Comparison of ENCODE assay signal across 22 cellular contexts in genomic region chr5:74167930-74168315, GRCh38.
A peak's percentile ranks its signal among the peaks of the same experiment; 100 is the strongest.
DNase-seq lines count a peak whose midpoint lies in the region; ATAC-seq, FAIRE-seq and TF ChIP-seq lines count a peak whose summit lies in the region.
"Had no signal": no experiment of that assay in that cellular context is flagged by ENCODE, and none has a peak within 500 bp of the region (broad histone marks: within the 10 kb centered on the region; RNA-seq: fewer than 3 reads in every experiment).

No MANE protein-coding gene starts in this region.

- peak overlapping the region; percentile 11 for H3K27ac ChIP-seq in AG04450 (ENCODE audit: low read depth, low read length)
- no peak overlapping the region for H3K27ac ChIP-seq in IMR-90 (ENCODE audit: insufficient read depth, low read length)
- peak overlapping the region; percentile 91 for H3K27ac ChIP-seq in astrocyte (ENCODE audit: low read depth, low read length)
- peak overlapping the region; percentile 90 for H3K27ac ChIP-seq in osteoblast (ENCODE audit: low read depth, low read length)
- H3K27ac ChIP-seq: RWPE1, skin epidermis, upper lobe of right lung had no signal

- peak overlapping the region; percentile 71 for H2BK20ac ChIP-seq in IMR-90 (ENCODE audit: low read depth, low read length)

- no peaks in the 10 kb centered on the region for H3K36me3 ChIP-seq in IMR-90 (ENCODE audit: control insufficient read depth, insufficient read depth, low read length)
- no peaks in the 10 kb centered on the region for H3K36me3 ChIP-seq in astrocyte (ENCODE audit: insufficient read depth, low read length)
- no peaks in the 10 kb centered on the region for H3K36me3 ChIP-seq in osteoblast (ENCODE audit: insufficient read depth, low read length)
- H3K36me3 ChIP-seq: upper lobe of right lung had no signal

- in situ Hi-C loops in IMR-90 (cut with MboI; ENCODE audit: low sequenced_read_pairs) = no loop called here

- H4K91ac ChIP-seq in IMR-90 (ENCODE audit: insufficient read depth, low read depth, low read length) = no peak overlapping the region

- POLR2A ChIA-PET in AG04450 (lab: Yijun Ruan, JAX) = no interaction called here
- POLR2A ChIA-PET in IMR-90 (lab: Charles Lee; ENCODE audit: unreplicated experiment) = no interaction called here
- POLR2A ChIA-PET in T-cell (lab: Charles Lee) = no interaction called here

- no peak overlapping the region for H3K23ac ChIP-seq in IMR-90 (ENCODE audit: low read depth, low read length)

- H3K27ac Mint-ChIP-seq in astrocyte (ENCODE audit: unreplicated experiment) (no peak overlapping the region), T-cell (no peak overlapping the region)
- H3K27ac Mint-ChIP-seq: activated CD8-positive, alpha-beta T cell treated with anti-CD3 and anti-CD28 coated beads for 36 hours; activated naive CD8-positive, alpha-beta T cell treated with anti-CD3 and anti-CD28 coated beads for 36 hours; CD14-positive monocyte had no signal

- H3K18ac ChIP-seq in IMR-90 (ENCODE audit: low read depth, low read length) = no peak overlapping the region

- peak overlapping the region; percentile 64; the same call in 1 of the 2 replicates for H2BK120ac ChIP-seq in IMR-90 (ENCODE audit: low read depth, low read length)

- H3K4me1 Mint-ChIP-seq in astrocyte (ENCODE audit: low read depth, unreplicated experiment) (peaks cover 14% of the 10 kb centered on the region), T-cell (peaks cover 0 to 2% (median 0%) of the 10 kb centered on the region in 3 donors)
- H3K4me1 Mint-ChIP-seq: activated naive CD8-positive, alpha-beta T cell treated with anti-CD3 and anti-CD28 coated beads for 36 hours had no signal

- H2AK5ac ChIP-seq in IMR-90 (ENCODE audit: low read depth, low read length) = peak overlapping the region; percentile 22; the same call in 1 of the 2 replicates

- peaks cover 4% of the 10 kb centered on the region for H3K27me3 Mint-ChIP-seq in astrocyte (ENCODE audit: low read depth, unreplicated experiment)
- peaks cover 3 to 7% of the 10 kb centered on the region in 2 donors for H3K27me3 Mint-ChIP-seq in T-cell

- no peaks in the 10 kb centered on the region for H3K36me3 Mint-ChIP-seq in astrocyte (ENCODE audit: low read depth, unreplicated experiment)
- H3K36me3 Mint-ChIP-seq in T-cell = no peaks in the 10 kb centered on the region
- H3K36me3 Mint-ChIP-seq: activated naive CD8-positive, alpha-beta T cell treated with anti-CD3 and anti-CD28 coated beads for 36 hours; CD14-positive monocyte had no signal

- FAIRE-seq in astrocyte (lab: Jason Lieb, UNC) = no peak

- peaks cover 3% of the 10 kb centered on the region for H3K9me3 Mint-ChIP-seq in astrocyte (ENCODE audit: unreplicated experiment)
- H3K9me3 Mint-ChIP-seq in T-cell = no peaks in the 10 kb centered on the region
- H3K9me3 Mint-ChIP-seq: activated CD8-positive, alpha-beta T cell treated with anti-CD3 and anti-CD28 coated beads for 36 hours; activated naive CD8-positive, alpha-beta T cell treated with anti-CD3 and anti-CD28 coated beads for 36 hours; CD14-positive monocyte had no signal

- no peak for TF ChIP-seq POLR2A in IMR-90 (IDR thresholded peaks at IDR 0.05; ENCODE audit: low read depth, low read length)

- WGBS in IMR-90 (ENCODE audit: extremely low coverage in 2 of 2, insufficient read length in 1 of 2), 2 experiments = 100% methylated on average over 2 of the region's 4 CpGs; no CpG with 5 or more reads in 1 of the 2 experiments

- H3K4ac ChIP-seq in IMR-90 (ENCODE audit: low read depth, low read length) = peak overlapping the region; percentile 24; the same call in 1 of the 2 replicates

- intact Hi-C loops in IMR-90 (cut with micrococcal nuclease) = no loop called here

- peak overlapping the region; percentile 59; the same call in 1 of the 3 replicates for H2BK15ac ChIP-seq in IMR-90 (ENCODE audit: low read depth, low read length)

- H3K9ac ChIP-seq in IMR-90 (ENCODE audit: low read depth, low read length) (no peak overlapping the region), astrocyte (ENCODE audit: low read length) (peak overlapping the region; percentile 37)

- H3K79me1 ChIP-seq in IMR-90 (ENCODE audit: low read depth in 1 of 2, low read length in 2 of 2) = no peaks in the 10 kb centered on the region

- H3K4me1 ChIP-seq in IMR-90 (ENCODE audit: control insufficient read depth, insufficient read depth, low read length) (peaks cover 3% of the 10 kb centered on the region), astrocyte (ENCODE audit: insufficient read depth, low read length) (peaks cover 19% of the 10 kb centered on the region), osteoblast (ENCODE audit: insufficient read depth, low read length) (peaks cover 13% of the 10 kb centered on the region)
- H3K4me1 ChIP-seq: upper lobe of right lung had no signal

- H4K5ac ChIP-seq in IMR-90 (ENCODE audit: low read depth, low read length) = no peak overlapping the region

- no peak overlapping the region for H2AK9ac ChIP-seq in IMR-90 (replicated peaks; ENCODE audit: low read depth, low read length, poor library complexity)

- no peaks in the 10 kb centered on the region for H4K20me1 ChIP-seq in IMR-90 (ENCODE audit: insufficient read depth, low read length)
- no peaks in the 10 kb centered on the region for H4K20me1 ChIP-seq in astrocyte (ENCODE audit: insufficient read depth, low read length)
- H4K20me1 ChIP-seq in osteoblast (ENCODE audit: insufficient read depth, low read length) = no peaks in the 10 kb centered on the region

- dilution Hi-C loops in IMR-90 (cut with HindIII; ENCODE audit: low sequenced_read_pairs, unreplicated experiment) = no loop called here

- CTCF ChIA-PET in AG04450 (lab: Charles Lee) (no interaction called here), IMR-90 (lab: Yijun Ruan, JAX) (no interaction called here), T-cell (lab: Charles Lee) (no interaction called here)

- no peak; the same call in 1 of the 2 replicates for ATAC-seq in IMR-90 (ENCODE audit: low read depth)
- no peak for ATAC-seq in T-cell (replicated peaks in 1 of 4)
- ATAC-seq: activated CD4-positive, CD25-positive, alpha-beta regulatory T cell treated with anti-CD3 and anti-CD28 coated beads, Interleukin-2, amount 50 U/mL, for 24 hours; activated CD8-positive, alpha-beta T cell treated with anti-CD3 and anti-CD28 coated beads for 36 hours; upper lobe of right lung had no signal

- H3K4me3 ChIP-seq in AG04450 (ENCODE audit: low read depth, low read length) = no peak overlapping the region
- H3K4me3 ChIP-seq in IMR-90 (ENCODE audit: insufficient read depth, low read depth, low read length) = no peak overlapping the region
- H3K4me3 ChIP-seq in astrocyte (ENCODE audit: insufficient read depth, low read depth, low read length) = no peak overlapping the region
- H3K4me3 ChIP-seq in osteoblast (ENCODE audit: insufficient read depth, low read length) = no peak overlapping the region
- H3K4me3 ChIP-seq: skin epidermis, upper lobe of right lung had no signal

- no TSS peak for BruUV-seq in IMR-90 (replicated peaks; lab: Mats Ljungman, UMichigan)

- TF ChIP-seq RAD21 in IMR-90 (IDR thresholded peaks at IDR 0.05; ENCODE audit: low read length) = no peak

- 0 out of 2 replicates have a peak overlapping the region, but pooled peaks have one; percentile 34 for H3K14ac ChIP-seq in IMR-90 (replicated peaks; ENCODE audit: low read depth, low read length)

- H3K27me3 ChIP-seq in AG04450 (ENCODE audit: control insufficient read depth, insufficient read depth, low read length) = no peaks in the 10 kb centered on the region
- peaks cover 3% of the 10 kb centered on the region; the same call in 1 of the 2 replicates for H3K27me3 ChIP-seq in IMR-90 (ENCODE audit: control insufficient read depth, insufficient read depth, low read length)
- no peaks in the 10 kb centered on the region for H3K27me3 ChIP-seq in astrocyte (ENCODE audit: insufficient read depth, low read length)
- H3K27me3 ChIP-seq in osteoblast (ENCODE audit: insufficient read depth, low read length) = no peaks in the 10 kb centered on the region
- H3K27me3 ChIP-seq: upper lobe of right lung had no signal

- H3K4me3 Mint-ChIP-seq in astrocyte (ENCODE audit: unreplicated experiment) = no peak overlapping the region
- H3K4me3 Mint-ChIP-seq in T-cell = no peak overlapping the region
- H3K4me3 Mint-ChIP-seq: activated CD8-positive, alpha-beta T cell treated with anti-CD3 and anti-CD28 coated beads for 36 hours; activated naive CD8-positive, alpha-beta T cell treated with anti-CD3 and anti-CD28 coated beads for 36 hours; CD14-positive monocyte had no signal

- no peaks in the 10 kb centered on the region for H3K79me2 ChIP-seq in astrocyte (ENCODE audit: insufficient read depth, low read length)
- H3K79me2 ChIP-seq in osteoblast (ENCODE audit: insufficient read depth, low read length) = no peaks in the 10 kb centered on the region

- DNase-seq in AG04450 (ENCODE audit: low read depth, low spot score) = no peak
- DNase-seq in IMR-90 = no peak
- DNase-seq in astrocyte (ENCODE audit: low read depth) = no peak
- no peak for DNase-seq in osteoblast (ENCODE audit: insufficient read length, low spot score, missing footprints)
- DNase-seq in T-cell = no peak
- DNase-seq in hepatic stellate cell (ENCODE audit: low spot score) = no peak
- no peak for DNase-seq in NCI-H2081 (lab: John Stamatoyannopoulos, UW)
- DNase-seq: activated CD8-positive, alpha-beta T cell treated with anti-CD3 and anti-CD28 coated beads for 36 hours; activated effector memory CD4-positive, alpha-beta T cell treated with Interleukin-2 at 50 U/mL for 16 hours; activated naive CD8-positive, alpha-beta T cell treated with anti-CD3 and anti-CD28 coated beads for 36 hours; cerebellar nuclear complex; head of caudate nucleus; MM.1S; NCI-H1436; NCI-H2171; NCI-H526; stimulated activated CD4-positive, alpha-beta T cell treated with anti-CD3 and anti-CD28 coated beads, Interleukin-1b, Interleukin-23, amount 100 ng/mL, for 48 hours; upper lobe of right lung had no signal

- H3K9me1 ChIP-seq in IMR-90 (ENCODE audit: insufficient read depth, low read length) = peaks cover 6% of the 10 kb centered on the region

- H3K9me3 ChIP-seq in AG04450 (ENCODE audit: control insufficient read depth, insufficient read depth, low read length) (no peaks in the 10 kb centered on the region), IMR-90 (ENCODE audit: control insufficient read depth, insufficient read depth, low read length) (no peaks in the 10 kb centered on the region), astrocyte (ENCODE audit: insufficient read depth, low read depth, low read length) (no peaks in the 10 kb centered on the region), osteoblast (ENCODE audit: low read depth, low read length) (no peaks in the 10 kb centered on the region)
- H3K9me3 ChIP-seq: upper lobe of right lung had no signal

- TF ChIP-seq CTCF in AG04450 (IDR thresholded peaks at IDR 0.05; ENCODE audit: low read depth, low read length) (no peak), IMR-90 (conservative IDR thresholded peaks at IDR 0.05; ENCODE audit: low read depth, low read length) (no peak), astrocyte (IDR thresholded peaks at IDR 0.05; ENCODE audit: insufficient read depth, low read depth, low read length) (no peak), osteoblast (IDR thresholded peaks at IDR 0.05; ENCODE audit: extremely low read depth, low read depth, low read length) (no peak)

- H2BK5ac ChIP-seq in IMR-90 (ENCODE audit: low read depth, low read length, poor library complexity, severe bottlenecking) = no peak overlapping the region

- no peak overlapping the region for H2AFZ ChIP-seq in IMR-90 (replicated peaks; ENCODE audit: low read length, poor library complexity)
- H2AFZ ChIP-seq in astrocyte (ENCODE audit: low read depth, low read length) = no peak overlapping the region
- no peak overlapping the region for H2AFZ ChIP-seq in osteoblast (ENCODE audit: low read length)

- H3K56ac ChIP-seq in IMR-90 (ENCODE audit: extremely low read depth, insufficient read depth, low read length) = no peak overlapping the region

- H3K4me2 ChIP-seq in IMR-90 (ENCODE audit: low read depth, low read length) = no peak overlapping the region; the same call in 1 of the 2 replicates
- peak overlapping the region; percentile 58 for H3K4me2 ChIP-seq in astrocyte (ENCODE audit: low read length)
- peak overlapping the region; percentile 65 for H3K4me2 ChIP-seq in osteoblast (ENCODE audit: insufficient read depth, low read length)

- H4K8ac ChIP-seq in IMR-90 (ENCODE audit: low read depth in 2 of 2, low read length in 2 of 2) = no peak overlapping the region
